ENCODE assay signal across 7 cellular contexts in the genomic region with DNA sequence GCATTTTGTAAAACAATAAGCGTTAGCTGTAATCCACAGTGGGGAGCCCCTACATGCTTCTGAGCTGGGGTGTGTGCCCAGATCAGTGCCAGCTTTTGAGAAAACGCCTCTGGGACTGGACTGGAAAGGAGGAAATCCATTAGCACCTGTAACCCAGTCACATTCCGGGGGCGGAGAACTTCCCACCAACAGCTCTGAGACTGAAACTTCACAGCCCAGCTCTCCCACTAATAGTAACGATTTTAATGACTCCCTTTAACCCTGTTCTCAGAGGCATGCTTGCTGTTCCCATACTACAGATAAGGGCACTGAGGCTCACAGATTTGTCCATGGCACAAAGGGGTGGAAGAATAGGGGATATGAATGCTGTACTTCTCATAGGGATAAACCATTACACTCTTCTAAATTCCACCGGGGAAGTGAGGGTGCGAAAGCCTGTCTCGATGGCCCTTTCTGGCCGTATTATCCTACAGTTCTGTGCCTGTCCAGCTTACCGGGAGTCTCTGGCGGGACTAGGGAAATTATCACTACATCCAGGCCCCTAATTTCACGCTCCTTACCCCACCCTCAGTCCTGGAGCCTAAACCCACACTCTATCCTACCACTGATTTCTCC. TPM values are rescaled to one million over a fixed set of nuclear protein-coding genes. Genes with fewer than 3 reads are reported as not detected.
A peak's percentile ranks its signal among the peaks of the same experiment; 100 is the strongest.
DNase-seq lines count a peak whose midpoint lies in the region; ATAC-seq, FAIRE-seq and TF ChIP-seq lines count a peak whose summit lies in the region.
"Had no signal": no experiment of that assay in that cellular context is flagged by ENCODE, and none has a peak within 500 bp of the region (broad histone marks: within the 10 kb centered on the region; RNA-seq: fewer than 3 reads in every experiment).

No MANE protein-coding gene starts in this region.

- TF ChIP-seq CTCF in CD8-positive, alpha-beta T cell (IDR thresholded peaks at IDR 0.05): no peak
- no peak for TF ChIP-seq CTCF in RWPE2 (IDR thresholded peaks at IDR 0.05; ENCODE audit: poor library complexity, severe bottlenecking)

- H3K27ac ChIP-seq in CD8-positive, alpha-beta T cell (ENCODE audit: low read depth, low read length): peak overlapping the region; percentile 67
- H3K27ac ChIP-seq in RWPE2 (ENCODE audit: poor library complexity, severe bottlenecking) (peak overlapping the region; percentile 55), thymus (ENCODE audit: low read depth) (no peak overlapping the region)

- intact Hi-C loops in CD8-positive, alpha-beta T cell (cut with DNase I, micrococcal nuclease): loop anchor here (1.0 to 5.0 kb wide), 7 partner anchors 13 to 839 kb away; a partner anchor contains a TSS

- 38% methylated on average over 12 of the region's 12 CpGs for WGBS in thymus

- CTCF ChIA-PET in CD8-positive, alpha-beta T cell (lab: Charles Lee): interaction anchor here (1.0 to 1.3 kb wide), 3 partner anchors 12 to 37 kb away, joined by 3 to 5 read pairs (median 3); a partner anchor contains a TSS

- no peaks in the 10 kb centered on the region for H3K9me3 ChIP-seq in CD8-positive, alpha-beta T cell (ENCODE audit: low read length)
- H3K9me3 ChIP-seq in RWPE2 (ENCODE audit: severe bottlenecking) (no peaks in the 10 kb centered on the region), thymus (ENCODE audit: control insufficient read depth) (no peaks in the 10 kb centered on the region)

- H3K36me3 ChIP-seq in CD8-positive, alpha-beta T cell (ENCODE audit: insufficient read depth, low read length): no peaks in the 10 kb centered on the region
- H3K36me3 ChIP-seq in RWPE2 (ENCODE audit: low read depth): no peaks in the 10 kb centered on the region; the same call in 1 of the 2 replicates
- H3K36me3 ChIP-seq in thymus (ENCODE audit: control insufficient read depth, insufficient read depth): peaks cover 2% of the 10 kb centered on the region

- no peaks in the 10 kb centered on the region for H3K9me3 Mint-ChIP-seq in CD8-positive, alpha-beta T cell

- peaks cover 19% of the 10 kb centered on the region for H3K4me1 ChIP-seq in CD8-positive, alpha-beta T cell (ENCODE audit: insufficient read depth, low read length)
- H3K4me1 ChIP-seq in RWPE2 (ENCODE audit: insufficient read depth, poor library complexity, severe bottlenecking): no peaks in the 10 kb centered on the region
- H3K4me1 ChIP-seq in thymus (ENCODE audit: control insufficient read depth, insufficient read depth, low read length): peaks cover 8% of the 10 kb centered on the region

- no peak for FAIRE-seq in urothelium cell line (lab: Jason Lieb, UNC)

- H3K4me3 Mint-ChIP-seq in CD8-positive, alpha-beta T cell: peak overlapping the region; percentile 97

- H3K4me1 Mint-ChIP-seq in CD8-positive, alpha-beta T cell (ENCODE audit: low read depth): peaks cover 32% of the 10 kb centered on the region

- no peak for ATAC-seq in CD8-positive, alpha-beta T cell
- ATAC-seq in RWPE2 (ENCODE audit: low read depth): peak; percentile 4; the same call in 1 of the 3 replicates
- no peak for ATAC-seq in GM21381 (IDR thresholded peaks at IDR 0.05; ENCODE audit: unreplicated experiment)

- H3K27me3 ChIP-seq in CD8-positive, alpha-beta T cell (ENCODE audit: insufficient read depth, low read length): no peaks in the 10 kb centered on the region
- H3K27me3 ChIP-seq in RWPE2 (ENCODE audit: insufficient read depth, poor library complexity, severe bottlenecking): no peaks in the 10 kb centered on the region
- no peaks in the 10 kb centered on the region for H3K27me3 ChIP-seq in thymus (ENCODE audit: control insufficient read depth, insufficient read depth)

- DNase-seq in CD8-positive, alpha-beta T cell: no peak
- DNase-seq in RWPE2 (ENCODE audit: low spot score) (no peak), hepatic stellate cell (ENCODE audit: low spot score) (peak; percentile 36), urothelium cell line (ENCODE audit: low spot score) (no peak)

- peaks cover 10% of the 10 kb centered on the region for H3K36me3 Mint-ChIP-seq in CD8-positive, alpha-beta T cell

- H3K4me3 ChIP-seq in CD8-positive, alpha-beta T cell (ENCODE audit: low read depth, low read length): peak overlapping the region; percentile 74
- H3K4me3 ChIP-seq in RWPE2 (ENCODE audit: severe bottlenecking): peak overlapping the region; percentile 56
- H3K4me3 ChIP-seq in thymus (ENCODE audit: low read length): peak overlapping the region; percentile 80

- POLR2A ChIA-PET in CD8-positive, alpha-beta T cell (lab: Charles Lee): interaction anchor here (0.6 to 2.1 kb wide), 3 partner anchors 12 to 186 kb away, joined by 3 to 23 read pairs (median 4); no protein-coding TSS in a partner anchor

- no peaks in the 10 kb centered on the region for H3K27me3 Mint-ChIP-seq in CD8-positive, alpha-beta T cell (ENCODE audit: low read depth)

- H3K27ac Mint-ChIP-seq in CD8-positive, alpha-beta T cell: peak overlapping the region; percentile 92

RNA-seq across cellular contexts. Expression of a gene that starts 0.8 kb away (rescaled TPM):
- total RNA-seq in CD8-positive, alpha-beta T cell: 10 to 100 TPM; 15.2 to 17.1 TPM
- polyA plus RNA-seq in thymus: 18.8 TPM

RNA-seq across cellular contexts. Expression of a gene that starts 3.4 kb away (rescaled TPM):
- not detected for total RNA-seq in CD8-positive, alpha-beta T cell
- polyA plus RNA-seq in thymus: 0.02 TPM
- total RNA-seq: LHCN-M2 had no signal

RNA-seq across cellular contexts. Expression of a gene that starts 37.4 kb away (rescaled TPM):
- total RNA-seq in CD8-positive, alpha-beta T cell: 1 to 10 TPM; 7.0 to 7.5 TPM
- 8.2 TPM for polyA plus RNA-seq in thymus

RNA-seq across cellular contexts. Expression of a gene that starts 38.1 kb away (rescaled TPM):
- 100 to 1,000 TPM; 301 to 313 TPM for total RNA-seq in CD8-positive, alpha-beta T cell
- 395 TPM for polyA plus RNA-seq in thymus

RNA-seq across cellular contexts. Expression of a gene that starts 39.2 kb away (rescaled TPM):
- total RNA-seq in CD8-positive, alpha-beta T cell: under 1 TPM; 0.73 to 0.75 TPM
- 7.0 TPM for polyA plus RNA-seq in thymus
